8 cellular contexts compared by ENCODE assay signal in the genomic region with DNA sequence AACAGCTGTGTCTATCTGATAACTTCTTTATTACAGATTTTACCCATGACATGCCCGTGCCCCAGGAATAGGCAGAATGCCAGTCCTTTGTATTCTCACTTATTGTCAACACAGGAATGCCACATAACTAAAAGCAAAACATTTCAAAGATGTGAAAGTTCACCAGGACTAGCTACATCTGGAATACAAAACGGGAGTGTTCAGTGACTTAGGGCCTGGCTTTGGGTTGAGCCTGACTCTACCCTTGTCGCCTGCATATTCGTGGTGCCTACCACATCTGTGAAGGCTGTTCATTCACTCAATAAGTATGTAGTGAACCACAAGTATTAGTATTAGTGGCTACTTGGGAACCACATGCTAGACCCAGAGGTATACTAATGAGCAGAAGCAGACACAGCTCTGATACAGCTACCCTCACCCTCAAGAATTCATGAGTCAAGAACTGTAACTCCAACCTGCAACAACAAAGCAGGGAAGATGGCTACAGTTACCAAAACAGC. TPM values are rescaled to one million over a fixed set of nuclear protein-coding genes. Genes with fewer than 3 reads are reported as not detected.
A peak's percentile ranks its signal among the peaks of the same experiment; 100 is the strongest.
DNase-seq lines count a peak whose midpoint lies in the region; ATAC-seq and TF ChIP-seq lines count a peak whose summit lies in the region.

No MANE protein-coding gene starts in this region.

- H3K9me2 ChIP-seq in OCI-LY7 (ENCODE audit: insufficient read depth, low read length): no peaks in the 10 kb centered on the region
- no peaks in the 10 kb centered on the region for H3K9me2 ChIP-seq in PC-9 (ENCODE audit: insufficient read depth)

- H3K9me3 ChIP-seq in esophagus squamous epithelium (no peaks in the 10 kb centered on the region), suprapubic skin (no peaks in the 10 kb centered on the region), OCI-LY7 (ENCODE audit: low read length) (no peaks in the 10 kb centered on the region), PC-9 (ENCODE audit: insufficient read depth, low read depth) (no peaks in the 10 kb centered on the region)

- no peaks in the 10 kb centered on the region for H3F3A ChIP-seq in PC-9 (ENCODE audit: insufficient read depth, low read depth)

- TF ChIP-seq POLR2A in esophagus squamous epithelium (IDR thresholded peaks at IDR 0.05): peak in 1 of 4 donors; percentile 16
- no peak for TF ChIP-seq POLR2A in suprapubic skin (IDR thresholded peaks at IDR 0.05)

- no peaks in the 10 kb centered on the region for H3K36me3 ChIP-seq in esophagus squamous epithelium
- H3K36me3 ChIP-seq in suprapubic skin: no peaks in the 10 kb centered on the region
- H3K36me3 ChIP-seq in OCI-LY7 (ENCODE audit: insufficient read depth, low read length): no peaks in the 10 kb centered on the region
- no peaks in the 10 kb centered on the region for H3K36me3 ChIP-seq in PC-9 (ENCODE audit: low read depth)

- H3K4me2 ChIP-seq in OCI-LY7 (ENCODE audit: low read length) (no peak overlapping the region), PC-9 (no peak overlapping the region)

- DNase-seq in GM04504 (ENCODE audit: low read depth) (peak; percentile 35), MV-4-11 (lab: John Stamatoyannopoulos, UW) (peak; percentile 3), esophagus squamous epithelium (lab: John Stamatoyannopoulos, UW) (no peak), suprapubic skin (ENCODE audit: low spot score in 2 of 2) (no peak), OCI-LY7 (ENCODE audit: low spot score) (no peak), PC-9 (no peak), ureter (ENCODE audit: low spot score) (no peak)

- H2AFZ ChIP-seq in OCI-LY7 (ENCODE audit: low read length) (no peak overlapping the region), PC-9 (no peak overlapping the region)

- H3K27ac ChIP-seq in esophagus squamous epithelium (peak overlapping the region; percentile 84 to 92 (median 87)), suprapubic skin (peak overlapping the region; percentile 87), OCI-LY7 (ENCODE audit: low read depth, low read length, poor library complexity, severe bottlenecking) (no peak overlapping the region), PC-9 (no peak overlapping the region)

- H3K4me3 ChIP-seq in esophagus squamous epithelium (peak overlapping the region; percentile 45 to 84 (median 65)), suprapubic skin (peak overlapping the region; percentile 51), OCI-LY7 (ENCODE audit: low read depth, low read length, poor library complexity, severe bottlenecking) (no peak overlapping the region), PC-9 (no peak overlapping the region)

- POLR2A ChIA-PET in OCI-LY7 (lab: Charles Lee): no interaction called here
- POLR2A ChIA-PET in PC-9 (lab: Charles Lee; ENCODE audit: unreplicated experiment): interaction anchor here (0.8 kb wide), 1 partner anchor 300 kb away, joined by 7 read pairs; no protein-coding TSS in a partner anchor

- H3K79me2 ChIP-seq in OCI-LY7 (ENCODE audit: insufficient read depth, low read depth, low read length) (peaks cover 8% of the 10 kb centered on the region; the same call in 1 of the 2 replicates), PC-9 (ENCODE audit: low read depth) (no peaks in the 10 kb centered on the region)

- H4K20me1 ChIP-seq in OCI-LY7 (ENCODE audit: insufficient read depth, low read length): no peaks in the 10 kb centered on the region
- H4K20me1 ChIP-seq in PC-9 (ENCODE audit: insufficient read depth): no peaks in the 10 kb centered on the region

- ATAC-seq in GM21529 (IDR thresholded peaks at IDR 0.05; ENCODE audit: unreplicated experiment): peak; percentile 32

- H3K27me3 ChIP-seq in esophagus squamous epithelium: no peaks in the 10 kb centered on the region
- no peaks in the 10 kb centered on the region for H3K27me3 ChIP-seq in suprapubic skin
- H3K27me3 ChIP-seq in PC-9 (ENCODE audit: insufficient read depth, low read depth): no peaks in the 10 kb centered on the region

- TF ChIP-seq CTCF in esophagus squamous epithelium (IDR thresholded peaks at IDR 0.05): no peak
- no peak for TF ChIP-seq CTCF in suprapubic skin (IDR thresholded peaks at IDR 0.05)
- TF ChIP-seq CTCF in OCI-LY7 (conservative IDR thresholded peaks at IDR 0.05; ENCODE audit: low read length): no peak
- TF ChIP-seq CTCF in PC-9 (conservative IDR thresholded peaks at IDR 0.05): no peak

- no peak for TF ChIP-seq EP300 in suprapubic skin (IDR thresholded peaks at IDR 0.05)

- CTCF ChIA-PET in OCI-LY7 (lab: Charles Lee; ENCODE audit: unreplicated experiment) (no interaction called here), PC-9 (lab: Charles Lee) (no interaction called here)

- intact Hi-C loops in esophagus squamous epithelium (cut with DNase I) (loop anchor here (10.0 kb wide), 1 partner anchor 74 kb away; no protein-coding TSS in a partner anchor), OCI-LY7 (cut with micrococcal nuclease; ENCODE audit: unreplicated experiment) (no loop called here), PC-9 (cut with micrococcal nuclease; ENCODE audit: unreplicated experiment) (no loop called here)

- peaks cover 40 to 82% (median 49%) of the 10 kb centered on the region in 3 donors for H3K4me1 ChIP-seq in esophagus squamous epithelium
- peaks cover 71% of the 10 kb centered on the region for H3K4me1 ChIP-seq in suprapubic skin
- H3K4me1 ChIP-seq in OCI-LY7 (ENCODE audit: insufficient read depth, low read length, poor library complexity, severe bottlenecking): peaks cover 9% of the 10 kb centered on the region
- peaks cover 7% of the 10 kb centered on the region for H3K4me1 ChIP-seq in PC-9 (replicated peaks; ENCODE audit: insufficient read depth)

- WGBS in esophagus squamous epithelium, 2 donors: 13 to 33% methylated on average over 4 of the region's 4 CpGs
- 26% methylated on average over 4 of the region's 4 CpGs for WGBS in suprapubic skin

- BruUV-seq in OCI-LY7 (replicated peaks; lab: Mats Ljungman, UMichigan) (no TSS peak), PC-9 (replicated peaks; lab: Mats Ljungman, UMichigan) (no TSS peak)

RNA-seq across cellular contexts. Expression of a gene that starts 2.8 kb away (rescaled TPM):
- 100 to 1,000 TPM in 2 of 4 donors, 10 to 100 TPM in 2; 61.7 to 128 (median 83.8) TPM for total RNA-seq in esophagus squamous epithelium
- total RNA-seq in suprapubic skin: 10 to 100 TPM; 56.7 to 88.7 (median 66.3) TPM
- total RNA-seq in OCI-LY7 (2014; rRNA removed; shearing (Covaris generic)): 3.5 and 5.1 TPM in 2 replicates
- 5.2 and 6.8 TPM in 2 replicates for total RNA-seq in OCI-LY7 (2022)
- total RNA-seq in PC-9 (2021): 18.3 and 21.4 TPM in 2 replicates
- 44.1 TPM for total RNA-seq in ureter

Comparison
In these comparisons a context has a peak if more than half of its experiments do, and no peak if none do; other contexts are left out.
1. DNase-seq: peak in GM04504 (single experiment) and MV-4-11 (single experiment); none in esophagus squamous epithelium (single experiment), suprapubic skin (0 of 2), OCI-LY7 (single experiment), PC-9 (0 of 2) and ureter (single experiment).
2. H3K27ac ChIP-seq: peak in esophagus squamous epithelium (4 of 4) and suprapubic skin (single experiment); none in OCI-LY7 (single experiment) and PC-9 (single experiment).
3. H3K4me3 ChIP-seq: peak in esophagus squamous epithelium (4 of 4) and suprapubic skin (single experiment); none in OCI-LY7 (single experiment) and PC-9 (single experiment).